1 cellular context compared by ENCODE assay signal in the genomic region with DNA sequence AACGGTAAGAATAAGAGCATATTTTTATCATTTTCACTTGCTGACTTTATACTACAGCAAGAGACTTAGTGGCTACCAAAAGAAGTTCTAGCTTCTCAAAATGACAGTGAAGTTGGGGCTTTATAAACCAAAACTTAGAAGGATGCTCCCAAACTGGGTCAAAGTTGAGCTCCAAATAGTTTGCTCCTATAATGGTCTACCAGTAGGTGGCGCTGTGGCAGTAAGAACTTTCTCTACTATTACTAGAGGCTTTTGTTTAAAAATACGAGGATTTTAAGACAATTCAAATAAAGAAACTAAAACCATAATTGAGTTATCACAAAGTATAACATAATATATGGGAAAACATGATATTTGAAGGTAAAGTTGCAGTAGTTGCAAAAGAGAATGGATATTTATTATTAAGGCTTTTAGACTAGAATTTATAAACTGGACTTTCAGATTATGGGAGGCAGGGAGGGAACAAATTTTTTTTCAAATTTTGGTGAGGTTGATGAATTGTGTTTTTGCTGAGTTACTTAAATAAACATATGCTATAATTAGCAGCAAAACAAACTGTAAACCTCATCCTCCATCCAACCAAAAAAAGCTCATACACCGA.
TF ChIP-seq lines count a peak whose summit lies in the region.

No MANE protein-coding gene starts in this region.

TF ChIP-seq in neural cell, 6 proteins besides CTCF, POLR2A, EP300 and RAD21:
- peak; percentile 83 for TF ChIP-seq SMC3 (conservative IDR thresholded peaks at IDR 0.05; ENCODE audit: poor library complexity)
- TF ChIP-seq MXI1 (conservative IDR thresholded peaks at IDR 0.05; ENCODE audit: poor library complexity, severe bottlenecking), result no peak
- TF ChIP-seq, protein P1, sequence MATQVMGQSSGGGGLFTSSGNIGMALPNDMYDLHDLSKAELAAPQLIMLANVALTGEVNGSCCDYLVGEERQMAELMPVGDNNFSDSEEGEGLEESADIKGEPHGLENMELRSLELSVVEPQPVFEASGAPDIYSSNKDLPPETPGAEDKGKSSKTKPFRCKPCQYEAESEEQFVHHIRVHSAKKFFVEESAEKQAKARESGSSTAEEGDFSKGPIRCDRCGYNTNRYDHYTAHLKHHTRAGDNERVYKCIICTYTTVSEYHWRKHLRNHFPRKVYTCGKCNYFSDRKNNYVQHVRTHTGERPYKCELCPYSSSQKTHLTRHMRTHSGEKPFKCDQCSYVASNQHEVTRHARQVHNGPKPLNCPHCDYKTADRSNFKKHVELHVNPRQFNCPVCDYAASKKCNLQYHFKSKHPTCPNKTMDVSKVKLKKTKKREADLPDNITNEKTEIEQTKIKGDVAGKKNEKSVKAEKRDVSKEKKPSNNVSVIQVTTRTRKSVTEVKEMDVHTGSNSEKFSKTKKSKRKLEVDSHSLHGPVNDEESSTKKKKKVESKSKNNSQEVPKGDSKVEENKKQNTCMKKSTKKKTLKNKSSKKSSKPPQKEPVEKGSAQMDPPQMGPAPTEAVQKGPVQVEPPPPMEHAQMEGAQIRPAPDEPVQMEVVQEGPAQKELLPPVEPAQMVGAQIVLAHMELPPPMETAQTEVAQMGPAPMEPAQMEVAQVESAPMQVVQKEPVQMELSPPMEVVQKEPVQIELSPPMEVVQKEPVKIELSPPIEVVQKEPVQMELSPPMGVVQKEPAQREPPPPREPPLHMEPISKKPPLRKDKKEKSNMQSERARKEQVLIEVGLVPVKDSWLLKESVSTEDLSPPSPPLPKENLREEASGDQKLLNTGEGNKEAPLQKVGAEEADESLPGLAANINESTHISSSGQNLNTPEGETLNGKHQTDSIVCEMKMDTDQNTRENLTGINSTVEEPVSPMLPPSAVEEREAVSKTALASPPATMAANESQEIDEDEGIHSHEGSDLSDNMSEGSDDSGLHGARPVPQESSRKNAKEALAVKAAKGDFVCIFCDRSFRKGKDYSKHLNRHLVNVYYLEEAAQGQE (IDR thresholded peaks at IDR 0.05; ENCODE audit: borderline replicate concordance), result no peak
- no peak for TF ChIP-seq POLR2AphosphoS5 (IDR thresholded peaks at IDR 0.05)
